ENCODE assay signal across 8 cellular contexts in genomic region chr6:167828325-167828956, GRCh38. TPM values are rescaled to one million over a fixed set of nuclear protein-coding genes. Genes with fewer than 3 reads are reported as not detected.
DNase-seq lines count a peak whose midpoint lies in the region; ATAC-seq and TF ChIP-seq lines count a peak whose summit lies in the region.

No MANE protein-coding gene starts in this region.

- H3K27me3 ChIP-seq in BE2C (no peaks in the 10 kb centered on the region), HUES6 (ENCODE audit: control insufficient read depth, insufficient read depth, low read length) (no peaks in the 10 kb centered on the region), brain microvascular endothelial cell (replicated peaks) (no peaks in the 10 kb centered on the region)

- H3K27ac ChIP-seq in HUES6 (ENCODE audit: low read depth, low read length) = no peak overlapping the region
- no peak overlapping the region for H3K27ac ChIP-seq in brain microvascular endothelial cell

- TF ChIP-seq CTCF in BE2C (IDR thresholded peaks at IDR 0.05; ENCODE audit: low read depth, low read length) (no peak), brain microvascular endothelial cell (IDR thresholded peaks at IDR 0.05; ENCODE audit: low read depth, low read length, missing control alignments) (no peak), mesothelial cell of epicardium (IDR thresholded peaks at IDR 0.05; ENCODE audit: unreplicated experiment) (no peak)

- in situ Hi-C loops in brain microvascular endothelial cell (cut with HindIII; ENCODE audit: low pct_ligation_motif_present, low sequenced_read_pairs) = no loop called here

- DNase-seq in BE2C = no peak
- no peak for DNase-seq in brain microvascular endothelial cell
- DNase-seq in mesothelial cell of epicardium (ENCODE audit: low spot score in 2 of 2, unreplicated experiment in 2 of 2) = no peak
- no peak for DNase-seq in superior temporal gyrus (ENCODE audit: extremely low spot score)
- DNase-seq in NCI-H128 (lab: John Stamatoyannopoulos, UW; ENCODE audit: unreplicated experiment) = no peak

- H3K9me3 Mint-ChIP-seq in mesothelial cell of epicardium = no peaks in the 10 kb centered on the region

- H3K36me3 Mint-ChIP-seq in mesothelial cell of epicardium = no peaks in the 10 kb centered on the region

- ATAC-seq in GM21717 (IDR thresholded peaks at IDR 0.05; ENCODE audit: unreplicated experiment) (no peak), GM18520 (IDR thresholded peaks at IDR 0.05; ENCODE audit: unreplicated experiment) (no peak)

- H3K27me3 Mint-ChIP-seq in mesothelial cell of epicardium (ENCODE audit: low read depth) = no peaks in the 10 kb centered on the region

- no peaks in the 10 kb centered on the region for H3K9me3 ChIP-seq in BE2C
- no peaks in the 10 kb centered on the region for H3K9me3 ChIP-seq in HUES6 (ENCODE audit: control insufficient read depth, insufficient read depth, low read depth, low read length)

- peak overlapping the region; percentile 86 for H3K9ac ChIP-seq in HUES6 (ENCODE audit: low read length)

- H3K4me1 ChIP-seq in BE2C (peaks cover 8% of the 10 kb centered on the region), HUES6 (ENCODE audit: control insufficient read depth, insufficient read depth, low read length) (peaks cover 31% of the 10 kb centered on the region)

- H3K4me3 ChIP-seq in BE2C (ENCODE audit: low read depth, low read length) (peak overlapping the region; percentile 87), HUES6 (ENCODE audit: low read depth, low read length) (peak overlapping the region; percentile 78), brain microvascular endothelial cell (ENCODE audit: low read depth, low read length) (peak overlapping the region; percentile 73)

- H3K27ac Mint-ChIP-seq in mesothelial cell of epicardium = peak overlapping the region; percentile 99

- no peaks in the 10 kb centered on the region for H3K36me3 ChIP-seq in BE2C
- H3K36me3 ChIP-seq in HUES6 (ENCODE audit: control insufficient read depth, insufficient read depth, low read length) = peaks cover 4% of the 10 kb centered on the region
- no peaks in the 10 kb centered on the region for H3K36me3 ChIP-seq in brain microvascular endothelial cell (replicated peaks)

- H3K4me3 Mint-ChIP-seq in mesothelial cell of epicardium = peak overlapping the region; percentile 95

- peaks cover 62% of the 10 kb centered on the region for H3K4me1 Mint-ChIP-seq in mesothelial cell of epicardium

RNA-seq across cellular contexts. Expression of gene AFDN, which starts 1.7 kb away (rescaled TPM):
- polyA plus RNA-seq in BE2C (2012; ENCODE audit: insufficient read depth, insufficient read length, low read depth) = 69.0 TPM
- total RNA-seq in mesothelial cell of epicardium = 280 to 284 TPM (median 282 TPM) in 3 replicates
